Comparison of ENCODE assay signal across 8 cellular contexts in genomic region chr10:7817984-7818294, GRCh38. TPM values are rescaled to one million over a fixed set of nuclear protein-coding genes. Genes with fewer than 3 reads are reported as not detected.
A peak's percentile ranks its signal among the peaks of the same experiment; 100 is the strongest.
DNase-seq lines count a peak whose midpoint lies in the region; ATAC-seq and TF ChIP-seq lines count a peak whose summit lies in the region.

No MANE protein-coding gene starts in this region.

- no peaks in the 10 kb centered on the region for H3K9me3 Mint-ChIP-seq in naive thymus-derived CD4-positive, alpha-beta T cell

- H3K27ac ChIP-seq in naive thymus-derived CD4-positive, alpha-beta T cell (ENCODE audit: low read depth, low read length) = peak overlapping the region; percentile 75

- peaks cover 0 to 15% (median 0%) of the 10 kb centered on the region in 3 experiments for H3K36me3 ChIP-seq in naive thymus-derived CD4-positive, alpha-beta T cell (ENCODE audit: control insufficient read depth in 2 of 3, insufficient read depth in 3 of 3, low read length in 3 of 3)

- CTCF ChIA-PET in naive thymus-derived CD4-positive, alpha-beta T cell (lab: Charles Lee) = interaction anchor here (1.6 kb wide), 1 partner anchor 30 kb away, joined by 4 read pairs; the partner anchor contains the start of genes ATP5F1C and KIN

- H3K27me3 Mint-ChIP-seq in naive thymus-derived CD4-positive, alpha-beta T cell = peaks cover 0 to 34% (median 0%) of the 10 kb centered on the region in 5 donors

- H3K27ac Mint-ChIP-seq in naive thymus-derived CD4-positive, alpha-beta T cell = peak overlapping the region; percentile 71 to 96 (median 93)

- H3K36me3 Mint-ChIP-seq in naive thymus-derived CD4-positive, alpha-beta T cell = peaks cover 0 to 13% (median 5%) of the 10 kb centered on the region in 5 donors

- no peaks in the 10 kb centered on the region for H3K9me3 ChIP-seq in naive thymus-derived CD4-positive, alpha-beta T cell (ENCODE audit: control insufficient read depth in 2 of 3, low read length in 3 of 3)

- peak; percentile 19 for ATAC-seq in GM19372 (IDR thresholded peaks at IDR 0.05; ENCODE audit: low read depth, unreplicated experiment)
- ATAC-seq in HG03521 (IDR thresholded peaks at IDR 0.05; ENCODE audit: unreplicated experiment) = peak; percentile 14
- peak; percentile 34 for ATAC-seq in naive thymus-derived CD4-positive, alpha-beta T cell
- ATAC-seq in HG03460 (IDR thresholded peaks at IDR 0.05; ENCODE audit: unreplicated experiment) = no peak
- no peak for ATAC-seq in esophagus mucosa
- no peak for ATAC-seq in GM18861 (IDR thresholded peaks at IDR 0.05; ENCODE audit: unreplicated experiment)
- ATAC-seq in HG03095 (IDR thresholded peaks at IDR 0.05; ENCODE audit: unreplicated experiment) = no peak

- H3K27me3 ChIP-seq in naive thymus-derived CD4-positive, alpha-beta T cell (ENCODE audit: control insufficient read depth in 2 of 2, insufficient read depth in 2 of 2, low read length in 2 of 2) = no peaks in the 10 kb centered on the region

- H3K4me1 Mint-ChIP-seq in naive thymus-derived CD4-positive, alpha-beta T cell = peaks cover 28 to 56% (median 48%) of the 10 kb centered on the region in 7 donors

- TF ChIP-seq CTCF in choroid plexus epithelial cell (conservative IDR thresholded peaks at IDR 0.05; ENCODE audit: low read depth, low read length) = no peak

- H3K4me1 ChIP-seq in naive thymus-derived CD4-positive, alpha-beta T cell (ENCODE audit: control insufficient read depth in 2 of 2, insufficient read depth in 2 of 2, low read length in 2 of 2) = peaks cover 0 to 6% of the 10 kb centered on the region in 2 donors

- H3K4me3 ChIP-seq in choroid plexus epithelial cell (ENCODE audit: low read depth, low read length) = peak overlapping the region; percentile 94
- peak overlapping the region; percentile 90 for H3K4me3 ChIP-seq in naive thymus-derived CD4-positive, alpha-beta T cell (ENCODE audit: low read length)

- peak overlapping the region; percentile 92 to 100 (median 97) for H3K4me3 Mint-ChIP-seq in naive thymus-derived CD4-positive, alpha-beta T cell

- intact Hi-C loops in naive thymus-derived CD4-positive, alpha-beta T cell (cut with micrococcal nuclease) = loop anchor here (1.0 to 10.0 kb wide), 5 partner anchors 30 to 517 kb away; partner anchors contain the start of genes ATP5F1C (in 2 of the 2) and GATA3 (in 1 of the 2)

- POLR2A ChIA-PET in naive thymus-derived CD4-positive, alpha-beta T cell (lab: Charles Lee) = interaction anchor here (0.5 to 6.3 kb wide), 5 partner anchors 8 to 336 kb away, joined by 3 to 70 read pairs (median 8); partner anchors contain the start of genes ATP5F1C and KIN

- no peak for DNase-seq in choroid plexus epithelial cell (ENCODE audit: low read depth)
- DNase-seq in naive thymus-derived CD4-positive, alpha-beta T cell = no peak

RNA-seq across cellular contexts. Expression of gene TAF3, which starts 0.4 kb away (rescaled TPM):
- 10 to 100 TPM; 15.3 to 23.9 (median 18.8) TPM for total RNA-seq in naive thymus-derived CD4-positive, alpha-beta T cell
- polyA plus RNA-seq in naive thymus-derived CD4-positive, alpha-beta T cell = 10 to 100 TPM; 12.2 to 20.0 TPM
- total RNA-seq in esophagus mucosa = 3.3 TPM

RNA-seq across cellular contexts. Expression of gene ATP5F1C, which starts 30.0 kb away (rescaled TPM):
- total RNA-seq in naive thymus-derived CD4-positive, alpha-beta T cell = 100 to 1,000 TPM; 113 to 290 (median 122) TPM
- polyA plus RNA-seq in naive thymus-derived CD4-positive, alpha-beta T cell = 100 to 1,000 TPM; 369 to 400 TPM
- total RNA-seq in esophagus mucosa = 316 TPM

RNA-seq across cellular contexts. Expression of gene KIN, which starts 30.1 kb away (rescaled TPM):
- total RNA-seq in naive thymus-derived CD4-positive, alpha-beta T cell = 10 to 100 TPM in 3 of 5 experiments, 1 to 10 TPM in 2; 7.2 to 18.4 (median 14.3) TPM
- 1 to 10 TPM; 3.5 to 4.0 TPM for polyA plus RNA-seq in naive thymus-derived CD4-positive, alpha-beta T cell
- total RNA-seq in esophagus mucosa = 8.3 TPM

Comparison
In these comparisons a context has a peak if more than half of its experiments do, and no peak if none do; other contexts are left out.
1. ATAC-seq: peak in GM19372 (single experiment), HG03521 (single experiment) and naive thymus-derived CD4-positive, alpha-beta T cell (single experiment); none in HG03460 (single experiment), esophagus mucosa (single experiment), GM18861 (single experiment) and HG03095 (single experiment).